ENCODE assay signal across 10 cellular contexts in genomic region chr18:77124452-77124922, GRCh38. TPM values are rescaled to one million over a fixed set of nuclear protein-coding genes. Genes with fewer than 3 reads are reported as not detected.
DNase-seq lines count a peak whose midpoint lies in the region; ATAC-seq, FAIRE-seq and TF ChIP-seq lines count a peak whose summit lies in the region.
"Had no signal": no experiment of that assay in that cellular context is flagged by ENCODE, and none has a peak within 500 bp of the region (broad histone marks: within the 10 kb centered on the region; RNA-seq: fewer than 3 reads in every experiment).

No MANE protein-coding gene starts in this region.

- H3K36me3 ChIP-seq in GM12878 (ENCODE audit: control insufficient read depth in 2 of 2, insufficient read depth in 2 of 2, low read length in 1 of 2) (peaks cover 2 to 6% of the 10 kb centered on the region in 2 experiments; a peak in 3 of 4 replicates), mammary epithelial cell (ENCODE audit: insufficient read depth, low read length) (no peaks in the 10 kb centered on the region)
- H3K36me3 ChIP-seq: thoracic aorta had no signal

- CTCF ChIA-PET in RWPE1 (lab: Yijun Ruan, JAX) = interaction anchor here (0.6 kb wide), 1 partner anchor 22 kb away, joined by 5 read pairs; no protein-coding TSS in a partner anchor
- CTCF ChIA-PET in GM12878 (lab: Yijun Ruan, JAX) = interaction anchor here (0.7 to 5.9 kb wide), 9 partner anchors 10 to 124 kb away, joined by 3 to 49 read pairs (median 11); no protein-coding TSS in a partner anchor
- CTCF ChIA-PET in mammary epithelial cell (lab: Charles Lee; ENCODE audit: low non-redundant PET) = no interaction called here

- H3K27ac ChIP-seq in RWPE1 = peak overlapping the region; percentile 32
- peak overlapping the region; percentile 92 for H3K27ac ChIP-seq in GM12878 (ENCODE audit: control insufficient read depth, insufficient read depth)
- H3K27ac ChIP-seq in mammary epithelial cell (ENCODE audit: insufficient read depth, low read depth, low read length) = no peak overlapping the region
- H3K27ac ChIP-seq: thoracic aorta, VCaP had no signal

- intact Hi-C loops in GM12878 (cut with micrococcal nuclease; ENCODE audit: unreplicated experiment) = loop anchor here (1.0 to 10.0 kb wide), 6 partner anchors 9 to 630 kb away; partner anchors contain the start of gene ZNF516
- intact Hi-C loops in mammary epithelial cell (cut with micrococcal nuclease) = no loop called here

- dilution Hi-C loops in mammary epithelial cell (cut with HindIII; ENCODE audit: low sequenced_read_pairs) = no loop called here

- H3K9ac ChIP-seq in GM12878 (ENCODE audit: control insufficient read depth, insufficient read depth, low read length) (peak overlapping the region; percentile 72), mammary epithelial cell (ENCODE audit: insufficient read depth, low read length) (no peak overlapping the region)

- SMC1A ChIA-PET in GM12878 (lab: Charles Lee; ENCODE audit: uncharacterized antibody, unreplicated experiment) = interaction anchor here (0.7 to 7.5 kb wide), 13 partner anchors 10 to 142 kb away, joined by 3 to 69 read pairs (median 10); no protein-coding TSS in a partner anchor

- H3K4me3 ChIP-seq in GM12878 (peak overlapping the region; percentile 72), mammary epithelial cell (replicated peaks in 1 of 3; ENCODE audit: insufficient read depth in 1 of 3, low read depth in 2 of 3, low read length in 3 of 3) (no peak overlapping the region)
- H3K4me3 ChIP-seq: thoracic aorta had no signal

- H3K4me1 ChIP-seq in GM12878 (ENCODE audit: control insufficient read depth, insufficient read depth, low read length) = peaks cover 43% of the 10 kb centered on the region
- peaks cover 39% of the 10 kb centered on the region for H3K4me1 ChIP-seq in mammary epithelial cell (ENCODE audit: insufficient read depth, low read length)

- H3K27me3 ChIP-seq in GM12878 (replicated peaks in 1 of 2; ENCODE audit: control insufficient read depth in 2 of 2, insufficient read depth in 2 of 2, low read length in 1 of 2) (no peaks in the 10 kb centered on the region), mammary epithelial cell (ENCODE audit: insufficient read depth, low read length) (no peaks in the 10 kb centered on the region)

- ATAC-seq in HG02938 (IDR thresholded peaks at IDR 0.05; ENCODE audit: unreplicated experiment) = peak; percentile 61
- ATAC-seq in GM12878 = peak; percentile 71

- 0 out of 4 replicates have a peak, but pooled peaks of 1 of the 2 experiments have one; percentile 32 for TF ChIP-seq EP300 in GM12878 (IDR thresholded peaks at IDR 0.05; ENCODE audit: borderline replicate concordance in 1 of 2, control insufficient read depth in 1 of 2, low read depth in 2 of 2, low read length in 2 of 2)

- RAD21 ChIA-PET in GM12878 (lab: Charles Lee; ENCODE audit: unreplicated experiment) = interaction anchor here (0.9 to 4.7 kb wide), 14 partner anchors 7 to 159 kb away, joined by 3 to 42 read pairs (median 7); no protein-coding TSS in a partner anchor

- H2AFZ ChIP-seq in GM12878 (ENCODE audit: control insufficient read depth, low read depth, low read length) (no peak overlapping the region), mammary epithelial cell (ENCODE audit: low read depth, low read length) (no peak overlapping the region)

- in situ Hi-C loops in GM18951 (cut with MboI; ENCODE audit: low sequenced_read_pairs, unreplicated experiment) (no loop called here), GM12878 (cut with MboI) (loop anchor here (10.0 to 25.0 kb wide), 3 partner anchors 60 to 1912 kb away; partner anchors contain the start of genes PTGR3 and TSHZ1), mammary epithelial cell (cut with MboI; ENCODE audit: low sequenced_read_pairs in 2 of 2) (loop anchor here in 1 of 2 donors (10.0 kb wide), 1 partner anchor 60 kb away; no protein-coding TSS in a partner anchor)

- no peak for DNase-seq in RWPE1 (ENCODE audit: low spot score)
- DNase-seq in GM12878 (ENCODE audit: low read depth, low spot score) = peak; percentile 69
- peak; percentile 51 for DNase-seq in stimulated activated naive CD4-positive, alpha-beta T cell treated with Interleukin-2 at 50 U/mL for 16 hours (lab: John Stamatoyannopoulos, UW)
- no peak for DNase-seq in C1 segment of cervical spinal cord (lab: John Stamatoyannopoulos, UW)
- DNase-seq in amygdala (lab: John Stamatoyannopoulos, UW) = no peak
- no peak for DNase-seq in mammary epithelial cell

- H3K9me3 ChIP-seq in GM12878 (replicated peaks; ENCODE audit: control insufficient read depth, insufficient read depth, low read length) (no peaks in the 10 kb centered on the region; the same call in 2 of the 3 replicates), mammary epithelial cell (replicated peaks; ENCODE audit: insufficient read depth, low read length) (no peaks in the 10 kb centered on the region)
- H3K9me3 ChIP-seq: thoracic aorta had no signal

- no peaks in the 10 kb centered on the region for H4K20me1 ChIP-seq in GM12878 (ENCODE audit: control insufficient read depth, insufficient read depth)
- no peaks in the 10 kb centered on the region for H4K20me1 ChIP-seq in mammary epithelial cell (ENCODE audit: insufficient read depth, low read length)

- peak overlapping the region; percentile 94 for H3K4me2 ChIP-seq in GM12878 (ENCODE audit: control insufficient read depth, insufficient read depth)
- H3K4me2 ChIP-seq in mammary epithelial cell (ENCODE audit: insufficient read depth, low read depth, low read length) = no peak overlapping the region

- TF ChIP-seq CTCF in RWPE1 (conservative IDR thresholded peaks at IDR 0.05; ENCODE audit: low read depth) (no peak), GM12878 (IDR thresholded peaks at IDR 0.05 in 2 of 3, conservative IDR thresholded peaks at IDR 0.05 in 1 of 3; ENCODE audit: control insufficient read depth in 2 of 3, extremely low read depth in 1 of 3, insufficient read depth in 1 of 3, low read depth in 3 of 3, low read length in 3 of 3) (no peak), mammary epithelial cell (conservative IDR thresholded peaks at IDR 0.05 in 1 of 2, IDR thresholded peaks at IDR 0.05 in 1 of 2; ENCODE audit: extremely low read depth in 1 of 2, insufficient read depth in 1 of 2, low read depth in 1 of 2, low read length in 2 of 2) (no peak)

- TF ChIP-seq POLR2A in GM18951 (IDR thresholded peaks at IDR 0.05; ENCODE audit: extremely low read depth, insufficient read depth, insufficient read length) (peak; percentile 54), GM12878 (IDR thresholded peaks at IDR 0.05; ENCODE audit: low read depth, low read length) (no peak; the same call in 1 of the 2 replicates)

- TF ChIP-seq RAD21 in GM12878 (IDR thresholded peaks at IDR 0.05; ENCODE audit: insufficient read depth, low read depth, low read length) = no peak

- no TSS peak for BruUV-seq in GM12878 (replicated peaks; lab: Mats Ljungman, UMichigan)
- no TSS peak for BruUV-seq in mammary epithelial cell (replicated peaks; lab: Mats Ljungman, UMichigan)

- H3K79me2 ChIP-seq in GM12878 (ENCODE audit: control insufficient read depth, insufficient read depth, low read length) (peaks cover 97% of the 10 kb centered on the region), mammary epithelial cell (ENCODE audit: insufficient read depth, low read length) (peaks cover 82% of the 10 kb centered on the region)

- 0% methylated on average over 9 of the region's 9 CpGs for WGBS in GM12878 (ENCODE audit: insufficient coverage, insufficient replicate concordance, low lambda C conversion rate, missing lambda C conversion rate)
- 45% methylated on average over 2 of the region's 9 CpGs for WGBS in mammary epithelial cell (ENCODE audit: low coverage, missing lambda C conversion rate)

- POLR2A ChIA-PET in RWPE1 (lab: Yijun Ruan, JAX; ENCODE audit: low non-redundant PET) (no interaction called here), GM12878 (lab: Charles Lee) (interaction anchor here (0.6 to 3.1 kb wide), 8 partner anchors 10 to 73 kb away, joined by 3 to 22 read pairs (median 6); no protein-coding TSS in a partner anchor)

- no peak for FAIRE-seq in GM12878 (lab: Jason Lieb, UNC)

TF ChIP-seq in GM12878, 131 proteins besides CTCF, POLR2A, EP300 and RAD21 (continues in another document):
- TF ChIP-seq MTA2 (IDR thresholded peaks at IDR 0.05; ENCODE audit: low read depth) (peak; percentile 62; the same call in 1 of the 2 replicates), CBFB (IDR thresholded peaks at IDR 0.05; ENCODE audit: low read depth) (peak; percentile 75; the same call in 1 of the 2 replicates), DPF2 (IDR thresholded peaks at IDR 0.05) (peak; percentile 74; the same call in 1 of the 2 replicates), CHD2 (IDR thresholded peaks at IDR 0.05; ENCODE audit: borderline replicate concordance, low read depth, low read length) (peak; percentile 63; the same call in 1 of the 2 replicates), MYB (IDR thresholded peaks at IDR 0.05; ENCODE audit: borderline replicate concordance, low read depth, low read length) (no peak), POLR2AphosphoS5 (IDR thresholded peaks at IDR 0.05; ENCODE audit: low read length) (peak; percentile 61; the same call in 1 of the 2 replicates), NBN (IDR thresholded peaks at IDR 0.05) (peak; percentile 83), MEF2B (IDR thresholded peaks at IDR 0.05; ENCODE audit: partially characterized antibody, poor library complexity, severe bottlenecking) (peak; percentile 86), EED (IDR thresholded peaks at IDR 0.05; ENCODE audit: low read depth) (peak; percentile 80)

RNA-seq across cellular contexts. Expression of gene MBP, which starts 8.1 kb away (rescaled TPM):
- 143 and 147 TPM in 2 replicates for total RNA-seq in GM12878 (2013; cell fraction: nucleolus; rRNA removed)
- total RNA-seq in GM12878 (2014; rRNA removed) (41.1 and 43.2 TPM in 2 replicates), GM12878 (2014; rRNA removed; fragmentation: Illumina TruSeq; extraction: Trizol) (33.5 and 34.6 TPM in 2 replicates), GM12878 (2021) (52.5 and 55.8 TPM in 2 replicates), mammary epithelial cell (10 to 100 TPM; 30.7 to 43.3 TPM)
- 19.6 TPM for polyA plus RNA-seq in GM12878 (2011; ENCODE audit: low read depth)
- polyA plus RNA-seq in GM12878 (2011; rRNA removed) (67.8 and 75.9 TPM in 2 replicates), GM12878 (2014; fragmentation: Illumina TruSeq; extraction: Trizol) (38.6 and 41.9 TPM in 2 replicates), GM12878 (2014; fragmentation: Nextera tagmentation; extraction: Ambion mirVana) (10 to 100 TPM; 12.2 to 13.3 TPM), GM12878 (2014; rRNA removed) (34.0 and 35.0 TPM in 2 replicates), GM12878 (2016; fragmentation: Nextera tagmentation; extraction: Ambion mirVana) (10 to 100 TPM; 42.2 to 42.4 TPM), mammary epithelial cell (17.2 TPM)
- 43.5 and 56.5 TPM in 2 replicates for polyA plus RNA-seq in GM12878 (2011; cell fraction: cytosol; rRNA removed)
- polyA plus RNA-seq in GM12878 (2011; cell fraction: nucleus; rRNA removed) = 42.3 and 48.6 TPM in 2 replicates
- polyA plus RNA-seq in GM12878 (2012) = 22.9 and 32.1 TPM in 2 replicates
- 65.0 and 79.1 TPM in 2 replicates for polyA minus RNA-seq in GM12878 (2011; rRNA and poly(A)+ RNA removed)
- 29.4 and 33.1 TPM in 2 replicates for polyA minus RNA-seq in GM12878 (2011; cell fraction: cytosol; rRNA and poly(A)+ RNA removed)
- polyA minus RNA-seq in GM12878 (2011; cell fraction: nucleus; rRNA and poly(A)+ RNA removed) = 36.0 and 54.1 TPM in 2 replicates
- polyA minus RNA-seq in mammary epithelial cell = 45.9 TPM

Comparison
In these comparisons a context has a peak if more than half of its experiments do, and no peak if none do; other contexts are left out.
1. DNase-seq: peak in GM12878 (single experiment) and stimulated activated naive CD4-positive, alpha-beta T cell treated with Interleukin-2 at 50 U/mL for 16 hours (single experiment); none in RWPE1 (single experiment), C1 segment of cervical spinal cord (0 of 14), amygdala (0 of 56) and mammary epithelial cell (single experiment).